In the genomic region with DNA sequence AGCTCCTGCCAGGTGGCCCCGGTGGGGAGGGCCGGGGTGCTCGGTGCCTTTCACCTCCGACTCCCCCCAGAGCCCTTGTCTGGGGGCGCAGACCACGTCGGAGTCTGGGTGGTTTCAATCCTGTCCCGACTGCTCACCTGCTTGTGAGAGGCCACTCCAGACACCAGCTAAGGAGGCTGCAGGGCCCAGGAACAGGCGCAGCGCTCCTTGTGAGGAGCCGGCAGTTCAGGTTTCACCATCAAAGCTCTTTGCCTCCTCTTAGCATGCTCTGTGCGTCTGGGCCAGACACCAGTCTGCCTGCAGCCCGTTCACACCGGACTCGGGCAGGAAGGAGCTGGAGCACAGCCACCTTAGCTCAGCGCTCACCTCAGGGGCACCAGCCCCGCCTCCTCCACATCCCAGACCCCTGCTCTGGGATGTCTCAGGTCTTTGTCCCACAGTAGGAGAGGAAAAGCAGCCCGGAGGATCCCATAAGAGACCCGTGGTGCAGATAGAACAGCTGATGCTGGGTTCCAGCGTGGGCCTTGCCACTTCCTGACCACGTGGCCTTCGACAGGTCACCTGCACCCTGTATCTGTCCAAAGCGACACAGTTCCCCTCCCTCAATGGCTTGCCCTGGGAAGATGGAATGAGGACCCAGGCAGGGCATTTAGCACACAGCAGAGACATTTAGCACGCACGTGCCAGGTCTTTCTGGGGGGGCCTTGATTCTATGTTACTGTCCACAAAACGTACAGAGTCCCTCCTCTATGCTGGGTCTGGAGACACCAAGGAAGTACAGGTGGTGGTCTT, we compare ENCODE assay signal across 13 cellular contexts.
"Had no signal": no experiment of that assay in that cellular context is flagged by ENCODE, and none has a peak within 500 bp of the region (broad histone marks: within the 10 kb centered on the region; RNA-seq: fewer than 3 reads in every experiment).

No MANE protein-coding gene starts in this region.

- H3K9me3 Mint-ChIP-seq: activated naive CD4-positive, alpha-beta T cell treated with anti-CD3 and anti-CD28 coated beads, Interleukin-2, amount 50 U/mL, for 24 hours; activated T-helper 2 cell treated with anti-CD3 and anti-CD28 coated beads, Interferon-gamma antibody, Interleukin-2, Interleukin-4, amounts not matched to agents 10 μg/mL and 5 μg/mL and 100 μg/mL, durations not matched to agents 14 hours and 24 hours and 36 hours; mesothelial cell of epicardium had no signal

- H3K4me1 ChIP-seq: adrenal gland, uterus had no signal

- H3K27ac ChIP-seq: adrenal gland, hepatocyte, stomach, thoracic aorta, uterus had no signal

- H3K36me3 ChIP-seq: uterus had no signal

- H3K4me2 ChIP-seq: hepatocyte had no signal

- ATAC-seq: sciatic nerve had no signal

- H3K36me3 Mint-ChIP-seq: activated naive CD4-positive, alpha-beta T cell treated with anti-CD3 and anti-CD28 coated beads, Interleukin-2, amount 50 U/mL, for 24 hours; mesothelial cell of epicardium had no signal

- H3K27me3 ChIP-seq: adrenal gland, uterus had no signal

- H3K9me3 ChIP-seq: adrenal gland, stomach, thoracic aorta, uterus had no signal

- H3K4me3 ChIP-seq: adrenal gland, hepatocyte, stomach, thoracic aorta, uterus had no signal

- H3K4me1 Mint-ChIP-seq: activated naive CD4-positive, alpha-beta T cell treated with anti-CD3 and anti-CD28 coated beads, Interleukin-2, amount 50 U/mL, for 24 hours had no signal

- DNase-seq: activated CD4-positive, alpha-beta T cell treated with anti-CD3 and anti-CD28 coated beads, Interleukin-2, amount 50 U/mL, for 4 hours; activated CD4-positive, CD25-positive, alpha-beta regulatory T cell treated with anti-CD3 and anti-CD28 coated beads, Interleukin-2, amount 50 U/mL, for 72 hours; adrenal gland; stimulated activated CD4-positive, alpha-beta T cell treated with anti-CD3 and anti-CD28 coated beads, Interleukin-2, amount 100 ng/mL, for 24 hours; stomach; T1000; uterus had no signal

- H3K79me2 ChIP-seq: hepatocyte had no signal

- H3K27ac Mint-ChIP-seq: activated naive CD4-positive, alpha-beta T cell treated with anti-CD3 and anti-CD28 coated beads, Interleukin-2, amount 50 U/mL, for 24 hours; activated T-helper 2 cell treated with anti-CD3 and anti-CD28 coated beads, Interferon-gamma antibody, Interleukin-2, Interleukin-4, amounts not matched to agents 10 μg/mL and 5 μg/mL and 100 μg/mL, durations not matched to agents 14 hours and 24 hours and 36 hours; mesothelial cell of epicardium had no signal

- H2AFZ ChIP-seq: hepatocyte had no signal

- H3K4me3 Mint-ChIP-seq: activated naive CD4-positive, alpha-beta T cell treated with anti-CD3 and anti-CD28 coated beads, Interleukin-2, amount 50 U/mL, for 24 hours; mesothelial cell of epicardium had no signal
